ENCODE assay signal across 1 cellular context in genomic region chr2:144332356-144333143, GRCh38.
TF ChIP-seq lines count a peak whose summit lies in the region.

No MANE protein-coding gene starts in this region.

TF ChIP-seq in WTC11, 78 proteins besides CTCF, POLR2A, EP300 and RAD21 (continued from another document and continues in another):
- TF ChIP-seq STAT6 (CRISPR knock-in tag; conservative IDR thresholded peaks at IDR 0.05; ENCODE audit: low read depth) (no peak), ZNF219 (CRISPR knock-in tag; IDR thresholded peaks at IDR 0.05; ENCODE audit: borderline replicate concordance) (no peak), SMAD4 (CRISPR knock-in tag; IDR thresholded peaks at IDR 0.05) (no peak), ZMAT4 (CRISPR knock-in tag; IDR thresholded peaks at IDR 0.05) (no peak), TP53 (CRISPR knock-in tag; IDR thresholded peaks at IDR 0.05) (no peak), FOXP4 (CRISPR knock-in tag; IDR thresholded peaks at IDR 0.05) (peak; percentile 89), ARID4B (CRISPR knock-in tag; IDR thresholded peaks at IDR 0.05; ENCODE audit: borderline replicate concordance) (no peak), KAT7 (CRISPR knock-in tag; IDR thresholded peaks at IDR 0.05; ENCODE audit: borderline replicate concordance) (no peak), AR (CRISPR knock-in tag; IDR thresholded peaks at IDR 0.05) (no peak), FOXJ3 (CRISPR knock-in tag; IDR thresholded peaks at IDR 0.05; ENCODE audit: borderline replicate concordance) (no peak), ZBTB21 (CRISPR knock-in tag; IDR thresholded peaks at IDR 0.05; ENCODE audit: borderline replicate concordance) (peak; percentile 75; the same call in 1 of the 2 replicates), NFATC4 (CRISPR knock-in tag; IDR thresholded peaks at IDR 0.05) (no peak), ZSCAN18 (CRISPR knock-in tag; IDR thresholded peaks at IDR 0.05) (no peak), SMAD3 (CRISPR knock-in tag; IDR thresholded peaks at IDR 0.05; ENCODE audit: borderline replicate concordance) (no peak), ZNF263 (CRISPR knock-in tag; IDR thresholded peaks at IDR 0.05; ENCODE audit: low read depth) (no peak), TCF7 (CRISPR knock-in tag; IDR thresholded peaks at IDR 0.05; ENCODE audit: low read depth) (no peak), USF2 (CRISPR knock-in tag; IDR thresholded peaks at IDR 0.05) (peak; percentile 29; the same call in 1 of the 2 replicates), NFE2L1 (CRISPR knock-in tag; IDR thresholded peaks at IDR 0.05) (peak; percentile 83; the same call in 1 of the 2 replicates), E2F5 (CRISPR knock-in tag; IDR thresholded peaks at IDR 0.05) (peak; percentile 87), RELA (CRISPR knock-in tag; IDR thresholded peaks at IDR 0.05; ENCODE audit: borderline replicate concordance) (no peak), ATF2 (CRISPR knock-in tag; IDR thresholded peaks at IDR 0.05; ENCODE audit: borderline replicate concordance, low read depth) (no peak), ATF1 (CRISPR knock-in tag; IDR thresholded peaks at IDR 0.05) (no peak), SOX15 (CRISPR knock-in tag; IDR thresholded peaks at IDR 0.05) (no peak), PREB (CRISPR knock-in tag; IDR thresholded peaks at IDR 0.05; ENCODE audit: borderline replicate concordance) (no peak), NFYB (CRISPR knock-in tag; conservative IDR thresholded peaks at IDR 0.05; ENCODE audit: low read depth) (no peak), CREM (CRISPR knock-in tag; IDR thresholded peaks at IDR 0.05) (no peak), PRRX2 (CRISPR knock-in tag; IDR thresholded peaks at IDR 0.05) (no peak), ZNF671 (CRISPR knock-in tag; IDR thresholded peaks at IDR 0.05) (no peak), ZNF512 (CRISPR knock-in tag; IDR thresholded peaks at IDR 0.05; ENCODE audit: borderline replicate concordance) (no peak), RORB (CRISPR knock-in tag; IDR thresholded peaks at IDR 0.05) (no peak), GRHL2 (CRISPR knock-in tag; IDR thresholded peaks at IDR 0.05; ENCODE audit: insufficient replicate concordance, severe bottlenecking) (no peak), ZNF232 (CRISPR knock-in tag; IDR thresholded peaks at IDR 0.05) (no peak), E2F4 (CRISPR knock-in tag; IDR thresholded peaks at IDR 0.05; ENCODE audit: borderline replicate concordance, low read depth) (0 out of 2 replicates have a peak, but pooled peaks have one; percentile 43), EMX1 (CRISPR knock-in tag; IDR thresholded peaks at IDR 0.05) (0 out of 2 replicates have a peak, but pooled peaks have one; percentile 59), CBFB (CRISPR knock-in tag; IDR thresholded peaks at IDR 0.05; ENCODE audit: low read depth) (no peak), ESRRA (CRISPR knock-in tag; IDR thresholded peaks at IDR 0.05; ENCODE audit: borderline replicate concordance) (no peak)
